In the genomic region with DNA sequence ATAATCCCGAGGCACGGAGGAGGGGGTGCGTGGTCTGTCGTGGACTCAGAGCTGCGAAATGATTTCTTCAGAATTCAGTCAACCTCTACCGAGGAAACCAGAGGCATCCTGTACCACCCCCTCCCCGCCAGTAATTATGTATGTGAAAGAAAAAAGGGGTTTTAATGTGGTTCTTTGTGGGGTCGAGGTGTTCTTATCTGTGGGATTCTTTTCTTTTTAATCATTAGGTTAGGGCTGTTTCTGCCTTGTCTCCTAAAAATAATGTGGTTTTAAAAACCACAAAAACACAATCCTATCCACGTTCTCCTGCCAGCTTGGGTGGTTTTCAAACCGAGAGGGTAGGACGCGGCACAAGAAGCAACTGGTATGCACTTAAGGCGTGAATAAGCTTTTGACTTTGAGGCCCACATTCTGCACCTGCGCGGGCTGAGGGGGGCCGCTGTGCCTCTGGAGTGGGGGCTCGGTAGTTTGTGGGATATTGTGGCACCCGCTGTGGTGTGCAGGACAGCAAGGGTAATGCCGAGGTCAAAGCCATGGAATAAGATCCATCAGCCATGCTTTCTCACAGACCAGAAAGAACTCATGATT, we compare ENCODE assay signal across 9 cellular contexts. TPM values are rescaled to one million over a fixed set of nuclear protein-coding genes. Genes with fewer than 3 reads are reported as not detected.
DNase-seq lines count a peak whose midpoint lies in the region; ATAC-seq and TF ChIP-seq lines count a peak whose summit lies in the region.
"Had no signal": no experiment of that assay in that cellular context is flagged by ENCODE, and none has a peak within 500 bp of the region (broad histone marks: within the 10 kb centered on the region; RNA-seq: fewer than 3 reads in every experiment).

No MANE protein-coding gene starts in this region.

- H3K9me2 ChIP-seq in Karpas-422 (replicated peaks; ENCODE audit: insufficient read depth, low read length), result no peaks in the 10 kb centered on the region

- H3K79me2 ChIP-seq in Karpas-422 (ENCODE audit: low read length), result no peaks in the 10 kb centered on the region

- no peak overlapping the region for H2AFZ ChIP-seq in Karpas-422 (ENCODE audit: low read length)

- POLR2A ChIA-PET in naive thymus-derived CD4-positive, alpha-beta T cell (lab: Charles Lee), result interaction anchor here (0.7 kb wide), 1 partner anchor 113 kb away, joined by 3 read pairs; no protein-coding TSS in a partner anchor

- H3K4me1 Mint-ChIP-seq in naive thymus-derived CD4-positive, alpha-beta T cell, result peaks cover 5 to 18% (median 13%) of the 10 kb centered on the region in 7 donors

- CTCF ChIA-PET in naive thymus-derived CD4-positive, alpha-beta T cell (lab: Charles Lee), result interaction anchor here (0.7 kb wide), 2 partner anchors 19 to 290 kb away, joined by 3 read pairs; no protein-coding TSS in a partner anchor

- H3K27me3 ChIP-seq in naive thymus-derived CD4-positive, alpha-beta T cell (ENCODE audit: control insufficient read depth in 2 of 2, insufficient read depth in 2 of 2, low read length in 2 of 2), result peaks cover 0 to 8% of the 10 kb centered on the region in 2 donors
- H3K27me3 ChIP-seq in Karpas-422 (ENCODE audit: low read length) (no peaks in the 10 kb centered on the region), body of pancreas (peaks cover 0 to 14% of the 10 kb centered on the region in 2 donors)

- no peaks in the 10 kb centered on the region for H3K36me3 ChIP-seq in naive thymus-derived CD4-positive, alpha-beta T cell (ENCODE audit: control insufficient read depth in 2 of 3, insufficient read depth in 3 of 3, low read length in 3 of 3)
- H3K36me3 ChIP-seq in Karpas-422 (ENCODE audit: insufficient read depth, low read length) (no peaks in the 10 kb centered on the region), body of pancreas (replicated peaks in 1 of 2; ENCODE audit: insufficient read depth in 1 of 2, low read depth in 2 of 2) (no peaks in the 10 kb centered on the region)

- H3K9me3 ChIP-seq in naive thymus-derived CD4-positive, alpha-beta T cell (ENCODE audit: control insufficient read depth in 2 of 3, low read length in 3 of 3), result no peaks in the 10 kb centered on the region
- H3K9me3 ChIP-seq in Karpas-422 (ENCODE audit: low read length), result no peaks in the 10 kb centered on the region
- no peaks in the 10 kb centered on the region for H3K9me3 ChIP-seq in body of pancreas

- peak; percentile 49 for ATAC-seq in naive thymus-derived CD4-positive, alpha-beta T cell
- ATAC-seq in body of pancreas (no peak), GM21619 (IDR thresholded peaks at IDR 0.05; ENCODE audit: unreplicated experiment) (no peak)

- no peak for TF ChIP-seq POLR2A in body of pancreas (IDR thresholded peaks at IDR 0.05)

- no peak overlapping the region for H3K27ac Mint-ChIP-seq in naive thymus-derived CD4-positive, alpha-beta T cell

- H3K9ac ChIP-seq in Karpas-422 (ENCODE audit: low read length), result no peak overlapping the region

- intact Hi-C loops in naive thymus-derived CD4-positive, alpha-beta T cell (cut with micrococcal nuclease), result no loop called here
- intact Hi-C loops in body of pancreas (cut with DNase I), result no loop called here

- H3K27me3 Mint-ChIP-seq in naive thymus-derived CD4-positive, alpha-beta T cell, result peaks cover 40 to 52% (median 48%) of the 10 kb centered on the region in 5 donors

- H3K27ac ChIP-seq in naive thymus-derived CD4-positive, alpha-beta T cell (ENCODE audit: low read depth, low read length), result no peak overlapping the region
- H3K27ac ChIP-seq in Karpas-422 (ENCODE audit: low read length), result no peak overlapping the region
- no peak overlapping the region for H3K27ac ChIP-seq in body of pancreas
- H3K27ac ChIP-seq: VCaP had no signal

- H3K9me3 Mint-ChIP-seq in naive thymus-derived CD4-positive, alpha-beta T cell, result no peaks in the 10 kb centered on the region

- no peaks in the 10 kb centered on the region; the same call in 1 of the 2 replicates for H4K20me1 ChIP-seq in Karpas-422 (ENCODE audit: insufficient read depth, low read depth, low read length)

- peak overlapping the region; percentile 37 to 85 (median 82) for H3K4me3 Mint-ChIP-seq in naive thymus-derived CD4-positive, alpha-beta T cell

- H3K4me1 ChIP-seq in naive thymus-derived CD4-positive, alpha-beta T cell (ENCODE audit: control insufficient read depth in 2 of 2, insufficient read depth in 2 of 2, low read length in 2 of 2), result peaks cover 2 to 8% of the 10 kb centered on the region in 2 donors
- H3K4me1 ChIP-seq in Karpas-422 (ENCODE audit: low read length) (peaks cover 20% of the 10 kb centered on the region), body of pancreas (peaks cover 28% of the 10 kb centered on the region)

- 40 to 47% methylated on average over 19 of the region's 19 CpGs for WGBS in body of pancreas, 2 donors

- H3K36me3 Mint-ChIP-seq in naive thymus-derived CD4-positive, alpha-beta T cell, result peaks cover 0 to 2% (median 0%) of the 10 kb centered on the region in 5 donors

- H3K4me3 ChIP-seq in cardiac fibroblast (replicated peaks in 1 of 2; ENCODE audit: low read depth in 2 of 2, low read length in 2 of 2), result peak overlapping the region; percentile 44 to 53
- H3K4me3 ChIP-seq in naive thymus-derived CD4-positive, alpha-beta T cell (ENCODE audit: low read length), result peak overlapping the region; percentile 27
- H3K4me3 ChIP-seq in Karpas-422 (ENCODE audit: low read length), result no peak overlapping the region
- H3K4me3 ChIP-seq in body of pancreas, result no peak overlapping the region

- H3K4me2 ChIP-seq in Karpas-422 (ENCODE audit: low read depth, low read length, poor library complexity, severe bottlenecking), result no peak overlapping the region

- no peak for TF ChIP-seq CTCF in cardiac fibroblast (IDR thresholded peaks at IDR 0.05; ENCODE audit: low read depth, low read length)
- TF ChIP-seq CTCF in body of pancreas (IDR thresholded peaks at IDR 0.05), result no peak

- DNase-seq in stimulated activated CD4-positive, alpha-beta T cell treated with anti-CD3 and anti-CD28 coated beads, Interleukin-15, amount 100 ng/mL, for 24 hours, result peak; percentile 57
- DNase-seq in stimulated activated CD4-positive, alpha-beta T cell treated with anti-CD3 and anti-CD28 coated beads, Interleukin-4, amount 100 ng/mL, for 1 hour, result no peak
- DNase-seq in cardiac fibroblast (ENCODE audit: low read depth in 2 of 2), result peak in 1 of 2 donors; percentile 19
- DNase-seq in naive thymus-derived CD4-positive, alpha-beta T cell, result peak in 2 of 9 donors; percentile 14 to 19
- no peak for DNase-seq in NCI-H1417 treated with DMSO at 0.1 percent for 48 hours (lab: John Stamatoyannopoulos, UW)
- DNase-seq in Karpas-422, result no peak
- no peak for DNase-seq in body of pancreas

RNA-seq across cellular contexts. Expression of gene SLC47A1, which starts 1.0 kb away (rescaled TPM):
- 1 to 10 TPM in 1 of 5 experiments, under 1 TPM in 1, not detected in 3; 0.21 to 2.7 TPM for total RNA-seq in naive thymus-derived CD4-positive, alpha-beta T cell
- polyA plus RNA-seq in naive thymus-derived CD4-positive, alpha-beta T cell, result under 1 TPM in 1 of 2 donors, not detected in 1; 0.09 TPM
- not detected in 2 replicates for total RNA-seq in Karpas-422 (2014; rRNA removed; shearing (Covaris generic); ENCODE audit: low replicate concordance)
- total RNA-seq in body of pancreas, result not detected

Comparison
In these comparisons a context has a peak if more than half of its experiments do, and no peak if none do; other contexts are left out.
1. H3K4me3 ChIP-seq: peak in cardiac fibroblast (2 of 2) and naive thymus-derived CD4-positive, alpha-beta T cell (single experiment); none in Karpas-422 (single experiment) and body of pancreas (0 of 2).